Comparison of ENCODE assay signal across 10 cellular contexts in genomic region chr12:31714406-31715271, GRCh38. TPM values are rescaled to one million over a fixed set of nuclear protein-coding genes. Genes with fewer than 3 reads are reported as not detected.
DNase-seq lines count a peak whose midpoint lies in the region; ATAC-seq and TF ChIP-seq lines count a peak whose summit lies in the region.
"Had no signal": no experiment of that assay in that cellular context is flagged by ENCODE, and none has a peak within 500 bp of the region (broad histone marks: within the 10 kb centered on the region; RNA-seq: fewer than 3 reads in every experiment).

No MANE protein-coding gene starts in this region.

- TF ChIP-seq EP300 in stomach (IDR thresholded peaks at IDR 0.05): no peak

- TF ChIP-seq CTCF in stomach (IDR thresholded peaks at IDR 0.05): no peak

- 85 to 96% (median 93%) methylated on average over 3 of the region's 3 CpGs for WGBS in stomach, 5 donors

- peaks cover 0 to 11% (median 7%) of the 10 kb centered on the region in 4 donors for H3K36me3 ChIP-seq in stomach

- no peak overlapping the region for H3K4me3 ChIP-seq in stomach

- no peaks in the 10 kb centered on the region for H3K27me3 ChIP-seq in stomach

- intact Hi-C loops in stomach (cut with DNase I; ENCODE audit: low total_unique reads): no loop called here

- peaks cover 0 to 8% (median 0%) of the 10 kb centered on the region in 4 donors for H3K4me1 ChIP-seq in stomach

- DNase-seq in caudate nucleus (lab: John Stamatoyannopoulos, UW) (no peak), stomach (no peak), NCI-H446 (lab: John Stamatoyannopoulos, UW) (no peak), EL (no peak)
- DNase-seq: activated CD4-positive, CD25-positive, alpha-beta regulatory T cell; DMS79 treated with DMSO at 0.1 percent for 48 hours; NCI-H1694 treated with DMSO at 0.1 percent for 48 hours had no signal

- H3K9me3 ChIP-seq in stomach: no peaks in the 10 kb centered on the region

- H3K27ac ChIP-seq in caudate nucleus (ENCODE audit: low read depth, low read length) (peak overlapping the region; percentile 50), stomach (peak overlapping the region in 3 of 5 donors; percentile 51 to 79 (median 61))

- ATAC-seq in GM19023 (IDR thresholded peaks at IDR 0.05; ENCODE audit: unreplicated experiment) (peak; percentile 30), HG02884 (IDR thresholded peaks at IDR 0.05; ENCODE audit: unreplicated experiment) (peak; percentile 37)
- ATAC-seq in activated CD4-positive, CD25-positive, alpha-beta regulatory T cell treated with anti-CD3 and anti-CD28 coated beads, Interleukin-2, amount 50 U/mL, for 24 hours: no peak

- no peak for TF ChIP-seq POLR2A in stomach (IDR thresholded peaks at IDR 0.05)

RNA-seq across cellular contexts. Expression of gene AMN1, which starts 14.2 kb away (rescaled TPM):
- total RNA-seq in stomach: 100 to 1,000 TPM in 1 of 5 donors, 10 to 100 TPM in 1, 1 to 10 TPM in 2, not detected in 1; 2.9 to 131 (median 15.6) TPM
- 10 to 100 TPM in 2 of 3 donors, 1 to 10 TPM in 1; 7.9 to 12.5 (median 11.2) TPM for polyA plus RNA-seq in stomach

RNA-seq across cellular contexts. Expression of gene ETFBKMT, which starts 55.2 kb away (rescaled TPM):
- 1 to 10 TPM in 4 of 5 donors, not detected in 1; 1.7 to 5.0 (median 4.8) TPM for total RNA-seq in stomach
- 1 to 10 TPM; 1.1 to 3.1 (median 2.4) TPM for polyA plus RNA-seq in stomach

Comparison
In these comparisons a context has a peak if more than half of its experiments do, and no peak if none do; other contexts are left out.
1. ATAC-seq: peak in GM19023 (single experiment) and HG02884 (single experiment); none in activated CD4-positive, CD25-positive, alpha-beta regulatory T cell treated with anti-CD3 and anti-CD28 coated beads, Interleukin-2, amount 50 U/mL, for 24 hours (0 of 2).